Comparison of ENCODE assay signal across 1 cellular context in genomic region chr6:156662025-156662445, GRCh38.
TF ChIP-seq lines count a peak whose summit lies in the region.

No MANE protein-coding gene starts in this region.

TF ChIP-seq in K562, 482 proteins besides CTCF, POLR2A, EP300 and RAD21 (continued from another document):
- TF ChIP-seq KDM4B (IDR thresholded peaks at IDR 0.05; ENCODE audit: borderline replicate concordance in 2 of 2, low read depth in 1 of 2) (no peak), TOE1 (IDR thresholded peaks at IDR 0.05; ENCODE audit: borderline replicate concordance) (no peak), TOE1 (CRISPR knock-in tag; IDR thresholded peaks at IDR 0.05; ENCODE audit: borderline replicate concordance, low read depth) (no peak), SMC3 (conservative IDR thresholded peaks at IDR 0.05; ENCODE audit: insufficient read depth, low read depth, low read length) (peak; percentile 71), CREM (IDR thresholded peaks at IDR 0.05; ENCODE audit: low read depth) (peak; percentile 78), HNRNPUL1 (IDR thresholded peaks at IDR 0.05; ENCODE audit: low read length) (no peak)
